Comparison of ENCODE assay signal across 21 cellular contexts in genomic region chr6:112592159-112592558, GRCh38.
DNase-seq lines count a peak whose midpoint lies in the region; ATAC-seq and TF ChIP-seq lines count a peak whose summit lies in the region.
"Had no signal": no experiment of that assay in that cellular context is flagged by ENCODE, and none has a peak within 500 bp of the region (broad histone marks: within the 10 kb centered on the region; RNA-seq: fewer than 3 reads in every experiment).

No MANE protein-coding gene starts in this region.

- H3K36me3 ChIP-seq in BE2C = no peaks in the 10 kb centered on the region
- no peaks in the 10 kb centered on the region for H3K36me3 ChIP-seq in adipocyte (ENCODE audit: control insufficient read depth, insufficient read depth, low read length, severe bottlenecking)
- H3K36me3 ChIP-seq: BLaER1 had no signal

- TF ChIP-seq CTCF in BE2C (IDR thresholded peaks at IDR 0.05; ENCODE audit: low read depth, low read length) (no peak), fibroblast of pulmonary artery (IDR thresholded peaks at IDR 0.05; ENCODE audit: low read length, missing control alignments) (no peak)

- H3K4me3 ChIP-seq in BE2C (ENCODE audit: low read depth, low read length) (no peak overlapping the region), adipocyte (ENCODE audit: low read length) (no peak overlapping the region), fibroblast of pulmonary artery (replicated peaks; ENCODE audit: low read depth, low read length) (no peak overlapping the region)
- H3K4me3 ChIP-seq: BLaER1 had no signal

- DNase-seq in BE2C = peak; percentile 28
- DNase-seq in M059J (ENCODE audit: low read depth) = peak; percentile 82
- DNase-seq in adipocyte (ENCODE audit: low read depth) = peak; percentile 39
- peak; percentile 1 for DNase-seq in fibroblast of pulmonary artery (ENCODE audit: low read depth)
- DNase-seq in NCI-H146 (lab: John Stamatoyannopoulos, UW) = no peak
- DNase-seq in activated CD4-positive, CD25-positive, alpha-beta regulatory T cell (lab: John Stamatoyannopoulos, UW) = no peak
- DNase-seq: 8988T; ACHN; CD4-positive, CD25-positive, alpha-beta regulatory T cell; DMS153; GF-D8; NCI-H1092; NCI-H1417 treated with DMSO at 0.1 percent for 48 hours; NCI-H187 treated with DMSO at 0.1 percent for 48 hours; NCI-H774; RPMI8226; SHP77; SW 1271 had no signal

- H3K9me3 ChIP-seq in BE2C = no peaks in the 10 kb centered on the region
- peaks cover 13% of the 10 kb centered on the region for H3K9me3 ChIP-seq in adipocyte (ENCODE audit: control insufficient read depth, low read length)

- H3K9ac ChIP-seq in adipocyte (ENCODE audit: low read length) = no peak overlapping the region
- H3K9ac ChIP-seq: BLaER1 had no signal

- H3K4me1 ChIP-seq in BE2C (peaks cover 4% of the 10 kb centered on the region; the same call in 1 of the 2 replicates), adipocyte (ENCODE audit: control insufficient read depth, insufficient read depth, low read length) (no peaks in the 10 kb centered on the region)
- H3K4me1 ChIP-seq: BLaER1 had no signal

- H3K27me3 ChIP-seq in BE2C (no peaks in the 10 kb centered on the region), adipocyte (replicated peaks; ENCODE audit: control insufficient read depth, insufficient read depth, low read length) (no peaks in the 10 kb centered on the region)
- H3K27me3 ChIP-seq: BLaER1 had no signal

- ATAC-seq in GM21367 (IDR thresholded peaks at IDR 0.05; ENCODE audit: unreplicated experiment) (no peak), GM18511 (IDR thresholded peaks at IDR 0.05; ENCODE audit: unreplicated experiment) (no peak)

Comparison
In these comparisons a context has a peak if more than half of its experiments do, and no peak if none do; other contexts are left out.
1. DNase-seq: peak in BE2C (single experiment), M059J (single experiment), adipocyte (single experiment) and fibroblast of pulmonary artery (single experiment); none in NCI-H146 (single experiment) and activated CD4-positive, CD25-positive, alpha-beta regulatory T cell (0 of 4).